15 cellular contexts compared by ENCODE assay signal in genomic region chr16:83533193-83533592, GRCh38.
DNase-seq lines count a peak whose midpoint lies in the region; ATAC-seq and TF ChIP-seq lines count a peak whose summit lies in the region.
"Had no signal": no experiment of that assay in that cellular context is flagged by ENCODE, and none has a peak within 500 bp of the region (broad histone marks: within the 10 kb centered on the region; RNA-seq: fewer than 3 reads in every experiment).

No MANE protein-coding gene starts in this region.

- H3K36me3 Mint-ChIP-seq in HFFc6 (ENCODE audit: low read depth): no peaks in the 10 kb centered on the region

- peak overlapping the region; percentile 9 for H3K27ac ChIP-seq in epithelial cell of prostate
- H3K27ac ChIP-seq: BLaER1 treated with 17β-estradiol and CSF1 and Interleukin-3, amounts not matched to agents 10 nM and 100 nM; hepatocyte had no signal

- no peak overlapping the region for H3K4me3 Mint-ChIP-seq in HFFc6

- H3K4me1 Mint-ChIP-seq in HFFc6 (ENCODE audit: low read depth): no peaks in the 10 kb centered on the region; the same call in 1 of the 2 replicates

- H3K9me3 Mint-ChIP-seq in HFFc6: peaks cover 55% of the 10 kb centered on the region

- H3K27me3 Mint-ChIP-seq in HFFc6 (ENCODE audit: insufficient read depth): peaks cover 2% of the 10 kb centered on the region; the same call in 1 of the 2 replicates

- DNase-seq in stimulated activated CD4-positive, alpha-beta T cell treated with anti-CD3 and anti-CD28 coated beads, Interleukin-15, amount 100 ng/mL, for 24 hours: peak; percentile 3
- no peak for DNase-seq in stimulated activated CD4-positive, alpha-beta T cell treated with anti-CD3 and anti-CD28 coated beads, Interleukin-4, amount 100 ng/mL, for 24 hours
- DNase-seq in NCI-H748 treated with DMSO at 0.1 percent for 48 hours (lab: John Stamatoyannopoulos, UW) (peak; percentile 54), epithelial cell of prostate (ENCODE audit: low read depth, low spot score) (peak; percentile 87), hepatic stellate cell (ENCODE audit: low spot score) (no peak), HFFc6 (no peak), D341Med (ENCODE audit: low spot score) (no peak)
- DNase-seq: activated CD4-positive, alpha-beta T cell treated with anti-CD3 and anti-CD28 coated beads, Interleukin-2, amount 50 U/mL, for 1 hour; small intestine; stimulated activated CD8-positive, alpha-beta memory T cell treated with anti-CD3 and anti-CD28 coated beads, Interleukin-4, amount 100 ng/mL, for 48 hours had no signal

- H3K27ac Mint-ChIP-seq in HFFc6: no peak overlapping the region
- H3K27ac Mint-ChIP-seq: activated naive CD4-positive, alpha-beta T cell treated with anti-CD3 and anti-CD28 coated beads, Interleukin-2, amount 50 U/mL, for 72 hours had no signal

- no peak for TF ChIP-seq CTCF in HFFc6 (IDR thresholded peaks at IDR 0.05)

- ATAC-seq in GM19023 (IDR thresholded peaks at IDR 0.05; ENCODE audit: unreplicated experiment): no peak
- ATAC-seq: Right ventricle myocardium inferior had no signal

Comparison
In these comparisons a context has a peak if more than half of its experiments do, and no peak if none do; other contexts are left out.
1. DNase-seq: peak in stimulated activated CD4-positive, alpha-beta T cell treated with anti-CD3 and anti-CD28 coated beads, Interleukin-15, amount 100 ng/mL, for 24 hours (single experiment), NCI-H748 treated with DMSO at 0.1 percent for 48 hours (single experiment) and epithelial cell of prostate (single experiment); none in stimulated activated CD4-positive, alpha-beta T cell treated with anti-CD3 and anti-CD28 coated beads, Interleukin-4, amount 100 ng/mL, for 24 hours (single experiment), hepatic stellate cell (single experiment), HFFc6 (single experiment) and D341Med (single experiment).